Comparison of ENCODE assay signal across 1 cellular context in the genomic region with DNA sequence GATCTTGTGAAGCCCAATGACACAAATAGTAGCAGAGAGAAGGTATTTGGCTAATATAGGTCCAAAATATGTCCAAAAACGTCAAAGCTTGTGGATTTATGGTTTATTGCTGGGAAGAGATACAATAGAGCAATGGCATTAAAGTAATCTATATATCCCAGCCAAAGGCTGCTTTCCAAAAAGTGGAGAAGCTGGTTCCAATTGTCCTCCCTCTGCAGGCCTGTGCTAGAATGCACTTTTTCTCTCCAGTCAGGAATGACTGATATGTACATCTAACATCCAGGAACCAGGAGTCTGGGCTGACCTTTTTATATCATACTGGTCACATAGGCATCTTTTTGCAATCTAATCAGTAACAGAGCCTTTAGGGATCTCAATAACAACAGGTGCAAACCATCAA.
TF ChIP-seq lines count a peak whose summit lies in the region.

No MANE protein-coding gene starts in this region.

TF ChIP-seq in H1, 55 proteins besides CTCF, POLR2A, EP300 and RAD21 (continued from another document):
- TF ChIP-seq, protein P1, sequence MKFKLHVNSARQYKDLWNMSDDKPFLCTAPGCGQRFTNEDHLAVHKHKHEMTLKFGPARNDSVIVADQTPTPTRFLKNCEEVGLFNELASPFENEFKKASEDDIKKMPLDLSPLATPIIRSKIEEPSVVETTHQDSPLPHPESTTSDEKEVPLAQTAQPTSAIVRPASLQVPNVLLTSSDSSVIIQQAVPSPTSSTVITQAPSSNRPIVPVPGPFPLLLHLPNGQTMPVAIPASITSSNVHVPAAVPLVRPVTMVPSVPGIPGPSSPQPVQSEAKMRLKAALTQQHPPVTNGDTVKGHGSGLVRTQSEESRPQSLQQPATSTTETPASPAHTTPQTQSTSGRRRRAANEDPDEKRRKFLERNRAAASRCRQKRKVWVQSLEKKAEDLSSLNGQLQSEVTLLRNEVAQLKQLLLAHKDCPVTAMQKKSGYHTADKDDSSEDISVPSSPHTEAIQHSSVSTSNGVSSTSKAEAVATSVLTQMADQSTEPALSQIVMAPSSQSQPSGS (IDR thresholded peaks at IDR 0.05; ENCODE audit: low read length): no peak
- no peak for TF ChIP-seq ZNF274 (IDR thresholded peaks at IDR 0.05; ENCODE audit: borderline replicate concordance, extremely low read depth, low read length)
- TF ChIP-seq, protein P2, sequence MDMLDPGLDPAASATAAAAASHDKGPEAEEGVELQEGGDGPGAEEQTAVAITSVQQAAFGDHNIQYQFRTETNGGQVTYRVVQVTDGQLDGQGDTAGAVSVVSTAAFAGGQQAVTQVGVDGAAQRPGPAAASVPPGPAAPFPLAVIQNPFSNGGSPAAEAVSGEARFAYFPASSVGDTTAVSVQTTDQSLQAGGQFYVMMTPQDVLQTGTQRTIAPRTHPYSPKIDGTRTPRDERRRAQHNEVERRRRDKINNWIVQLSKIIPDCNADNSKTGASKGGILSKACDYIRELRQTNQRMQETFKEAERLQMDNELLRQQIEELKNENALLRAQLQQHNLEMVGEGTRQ (IDR thresholded peaks at IDR 0.05; ENCODE audit: low read length): no peak
- no peak for TF ChIP-seq YY1 (IDR thresholded peaks at IDR 0.05; ENCODE audit: low read depth, low read length)
- no peak for TF ChIP-seq TAF1 (IDR thresholded peaks at IDR 0.05; ENCODE audit: low read depth, low read length)
- TF ChIP-seq, protein P3, sequence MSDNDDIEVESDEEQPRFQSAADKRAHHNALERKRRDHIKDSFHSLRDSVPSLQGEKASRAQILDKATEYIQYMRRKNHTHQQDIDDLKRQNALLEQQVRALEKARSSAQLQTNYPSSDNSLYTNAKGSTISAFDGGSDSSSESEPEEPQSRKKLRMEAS (IDR thresholded peaks at IDR 0.05): no peak
- no peak for TF ChIP-seq SAP30 (IDR thresholded peaks at IDR 0.05; ENCODE audit: insufficient read depth, insufficient replicate concordance, low read length)
- no peak for TF ChIP-seq GABPA (IDR thresholded peaks at IDR 0.05; ENCODE audit: borderline replicate concordance, insufficient read depth, low read length)
- no peak for TF ChIP-seq PHF8 (conservative IDR thresholded peaks at IDR 0.05; ENCODE audit: low read depth, low read length)
- TF ChIP-seq BACH1 (IDR thresholded peaks at IDR 0.05; ENCODE audit: low read length): no peak
- no peak for TF ChIP-seq JUN (IDR thresholded peaks at IDR 0.05; ENCODE audit: low read depth, low read length)
- TF ChIP-seq ASH2L (IDR thresholded peaks at IDR 0.05; ENCODE audit: low read length): no peak
